In genomic region chr14:90804292-90804671, GRCh38 we compare ENCODE assay signal across 22 cellular contexts. TPM values are rescaled to one million over a fixed set of nuclear protein-coding genes. Genes with fewer than 3 reads are reported as not detected.
A peak's percentile ranks its signal among the peaks of the same experiment; 100 is the strongest.
DNase-seq lines count a peak whose midpoint lies in the region; ATAC-seq, FAIRE-seq and TF ChIP-seq lines count a peak whose summit lies in the region.
"Had no signal": no experiment of that assay in that cellular context is flagged by ENCODE, and none has a peak within 500 bp of the region (broad histone marks: within the 10 kb centered on the region; RNA-seq: fewer than 3 reads in every experiment).

No MANE protein-coding gene starts in this region.

- TF ChIP-seq EP300 in HepG2 (IDR thresholded peaks at IDR 0.05; ENCODE audit: low read depth in 2 of 2, low read length in 2 of 2) (no peak), HepG2 (CRISPR knock-in tag; IDR thresholded peaks at IDR 0.05; ENCODE audit: borderline replicate concordance) (no peak)

- H3K4me3 Mint-ChIP-seq in endothelial cell (ENCODE audit: unreplicated experiment), result no peak overlapping the region
- H3K4me3 Mint-ChIP-seq in activated naive CD4-positive, alpha-beta T cell treated with anti-CD3 and anti-CD28 coated beads for 36 hours, result no peak overlapping the region
- H3K4me3 Mint-ChIP-seq: activated T-helper 17 cell treated with anti-CD3 and anti-CD28 coated beads, Interleukin-2, amount 50 U/mL, for 72 hours; immature natural killer cell had no signal

- TF ChIP-seq RAD21 in liver (IDR thresholded peaks at IDR 0.05) (no peak), HepG2 (CRISPR knock-in tag; IDR thresholded peaks at IDR 0.05) (no peak)

- H3K36me3 Mint-ChIP-seq in endothelial cell (ENCODE audit: low read depth, unreplicated experiment), result peaks cover 11% of the 10 kb centered on the region
- no peaks in the 10 kb centered on the region for H3K36me3 Mint-ChIP-seq in activated naive CD4-positive, alpha-beta T cell treated with anti-CD3 and anti-CD28 coated beads for 36 hours (ENCODE audit: low read depth)
- H3K36me3 Mint-ChIP-seq: CD14-positive monocyte, immature natural killer cell had no signal

- POLR2A ChIA-PET in HepG2 (lab: Yijun Ruan, JAX), result no interaction called here

- no peak for ATAC-seq in HepG2
- no peak for ATAC-seq in GM18868 (IDR thresholded peaks at IDR 0.05; ENCODE audit: unreplicated experiment)
- ATAC-seq: activated T-helper 17 cell treated with anti-CD3 and anti-CD28 coated beads, Interleukin-2, amount 50 U/mL, for 72 hours had no signal

- H2AFZ ChIP-seq in HepG2 (ENCODE audit: low read length) (no peak overlapping the region), neuronal stem cell (ENCODE audit: low read length) (no peak overlapping the region)
- H2AFZ ChIP-seq: GM23248, PC-9 had no signal

- DNase-seq in HepG2 (ENCODE audit: low spot score) (no peak), endothelial cell (ENCODE audit: low spot score) (no peak), neuronal stem cell (ENCODE audit: low spot score) (no peak), vagina (ENCODE audit: extremely low spot score in 2 of 2) (no peak), HuH-7.5 (ENCODE audit: low spot score) (no peak)
- DNase-seq in activated naive CD4-positive, alpha-beta T cell treated with anti-CD3 and anti-CD28 coated beads for 36 hours, result no peak
- DNase-seq: activated CD4-positive, alpha-beta T cell treated with anti-CD3 and anti-CD28 coated beads, Interleukin-2, amount 50 U/mL, for 1 hour; body of pancreas; GM23248; immature natural killer cell; left lung; NCI-H2081 treated with DMSO at 0.1 percent for 48 hours; nucleus accumbens; retina; SIG-M5; T-helper 1 cell had no signal

- peak overlapping the region; percentile 53 for H2BK5ac ChIP-seq in neuronal stem cell (ENCODE audit: low read length)

- CTCF ChIA-PET in HepG2 (lab: Yijun Ruan, JAX; ENCODE audit: low intra/inter-chr PET ratio, low total read pairs), result no interaction called here
- CTCF ChIA-PET in activated naive CD4-positive, alpha-beta T cell treated with anti-CD3 and anti-CD28 coated beads for 36 hours (lab: Charles Lee), result no interaction called here

- BruUV-seq in HepG2 (replicated peaks; lab: Mats Ljungman, UMichigan), result no TSS peak

- H4K20me1 ChIP-seq in HepG2 (ENCODE audit: insufficient read depth, low read length), result no peaks in the 10 kb centered on the region

- H3K27ac Mint-ChIP-seq in endothelial cell (ENCODE audit: unreplicated experiment), result peak overlapping the region; percentile 96
- no peak overlapping the region for H3K27ac Mint-ChIP-seq in activated naive CD4-positive, alpha-beta T cell treated with anti-CD3 and anti-CD28 coated beads for 36 hours
- H3K27ac Mint-ChIP-seq: activated T-helper 17 cell treated with anti-CD3 and anti-CD28 coated beads, Interleukin-2, amount 50 U/mL, for 72 hours; immature natural killer cell had no signal

- no peak overlapping the region for H2BK15ac ChIP-seq in neuronal stem cell (ENCODE audit: low read length)

- H3K4me1 ChIP-seq in liver (ENCODE audit: control insufficient read depth in 4 of 4, insufficient read depth in 4 of 4, low read length in 3 of 4) (peaks cover 16 to 27% (median 21%) of the 10 kb centered on the region in 4 donors), HepG2 (ENCODE audit: insufficient read depth, low read length) (no peaks in the 10 kb centered on the region), neuronal stem cell (ENCODE audit: control insufficient read depth in 2 of 2, insufficient read depth in 1 of 2, low read depth in 1 of 2, low read length in 2 of 2) (peaks cover 0 to 4% of the 10 kb centered on the region in 2 donors), vagina (peaks cover 32% of the 10 kb centered on the region)

- H4K91ac ChIP-seq in neuronal stem cell (ENCODE audit: low read depth, low read length, poor library complexity), result no peak overlapping the region

- H3K9ac ChIP-seq in liver (ENCODE audit: low read depth in 1 of 2, low read length in 2 of 2), result no peak overlapping the region
- H3K9ac ChIP-seq in HepG2 (ENCODE audit: insufficient read depth, low read depth, low read length), result no peak overlapping the region
- H3K9ac ChIP-seq in neuronal stem cell (ENCODE audit: low read depth, low read length, poor library complexity), result no peak overlapping the region
- H3K9ac ChIP-seq: GM23248 had no signal

- H2BK120ac ChIP-seq in neuronal stem cell (ENCODE audit: low read depth, low read length), result peak overlapping the region; percentile 81

- H3K27ac ChIP-seq in liver (ENCODE audit: low read depth in 1 of 2, low read length in 2 of 2) (peak overlapping the region; percentile 1 to 16), HepG2 (ENCODE audit: extremely low read length, insufficient read depth, low read length) (no peak overlapping the region), neuronal stem cell (replicated peaks; ENCODE audit: low read length) (peak overlapping the region; percentile 17), vagina (peak overlapping the region; percentile 27)
- H3K27ac ChIP-seq: body of pancreas, GM23248, PC-9 had no signal

- peaks cover 26% of the 10 kb centered on the region for H3K27me3 Mint-ChIP-seq in endothelial cell (ENCODE audit: unreplicated experiment)
- H3K27me3 Mint-ChIP-seq in activated naive CD4-positive, alpha-beta T cell treated with anti-CD3 and anti-CD28 coated beads for 36 hours (ENCODE audit: low read depth), result no peaks in the 10 kb centered on the region
- H3K27me3 Mint-ChIP-seq: activated T-helper 17 cell treated with anti-CD3 and anti-CD28 coated beads, Interleukin-2, amount 50 U/mL, for 72 hours had no signal

- H3K79me1 ChIP-seq in neuronal stem cell (ENCODE audit: low read depth, low read length), result peaks cover 3% of the 10 kb centered on the region

- TF ChIP-seq CTCF in liver (IDR thresholded peaks at IDR 0.05; ENCODE audit: low read depth, low read length, missing input control), result no peak
- no peak for TF ChIP-seq CTCF in HepG2 (CRISPR knock-in tag; IDR thresholded peaks at IDR 0.05)
- TF ChIP-seq CTCF in endothelial cell (IDR thresholded peaks at IDR 0.05; ENCODE audit: unreplicated experiment), result no peak
- TF ChIP-seq CTCF in vagina (IDR thresholded peaks at IDR 0.05), result no peak

- no peak overlapping the region for H3K4ac ChIP-seq in neuronal stem cell (ENCODE audit: low read length)

- intact Hi-C loops in HepG2 (cut with micrococcal nuclease; ENCODE audit: unreplicated experiment), result no loop called here
- intact Hi-C loops in vagina (cut with DNase I), result no loop called here
- intact Hi-C loops in activated naive CD4-positive, alpha-beta T cell treated with anti-CD3 and anti-CD28 coated beads for 36 hours (cut with micrococcal nuclease), result no loop called here

- H3K4me3 ChIP-seq in liver (ENCODE audit: low read depth in 1 of 3, low read length in 3 of 3) (no peak overlapping the region), HepG2 (replicated peaks in 1 of 3; ENCODE audit: insufficient read depth in 1 of 3, low read depth in 2 of 3, low read length in 3 of 3) (no peak overlapping the region), neuronal stem cell (ENCODE audit: low read length in 2 of 2) (no peak overlapping the region), vagina (no peak overlapping the region)
- H3K4me3 ChIP-seq: body of pancreas, GM23248, left lung, PC-9 had no signal

- H3K4me2 ChIP-seq in HepG2 (ENCODE audit: low read depth, low read length) (no peak overlapping the region), neuronal stem cell (ENCODE audit: insufficient read depth, low read length, poor library complexity, severe bottlenecking) (no peak overlapping the region)
- H3K4me2 ChIP-seq: PC-9 had no signal

- no peaks in the 10 kb centered on the region for H3K79me2 ChIP-seq in HepG2 (ENCODE audit: insufficient read depth, low read length)

- peak overlapping the region; percentile 24 for H3K18ac ChIP-seq in neuronal stem cell (ENCODE audit: low read length)

- H3K4me1 Mint-ChIP-seq in endothelial cell (ENCODE audit: unreplicated experiment), result peaks cover 44% of the 10 kb centered on the region
- peaks cover 5% of the 10 kb centered on the region for H3K4me1 Mint-ChIP-seq in activated naive CD4-positive, alpha-beta T cell treated with anti-CD3 and anti-CD28 coated beads for 36 hours (ENCODE audit: low read depth)

- H3K27me3 ChIP-seq in liver (ENCODE audit: control insufficient read depth in 4 of 4, insufficient read depth in 4 of 4, low read length in 3 of 4) (no peaks in the 10 kb centered on the region), HepG2 (ENCODE audit: control insufficient read depth in 1 of 2, insufficient read depth in 2 of 2, low read length in 2 of 2) (no peaks in the 10 kb centered on the region; a peak in 1 of 5 replicates), neuronal stem cell (ENCODE audit: control insufficient read depth in 3 of 3, insufficient read depth in 3 of 3, low read depth in 1 of 3, low read length in 3 of 3) (no peaks in the 10 kb centered on the region), vagina (no peaks in the 10 kb centered on the region)
- H3K27me3 ChIP-seq: body of pancreas, left lung had no signal

- no peaks in the 10 kb centered on the region for H3K9me3 ChIP-seq in liver (ENCODE audit: control insufficient read depth in 4 of 4, low read length in 3 of 4)
- no peaks in the 10 kb centered on the region for H3K9me3 ChIP-seq in HepG2 (ENCODE audit: low read length)
- H3K9me3 ChIP-seq in neuronal stem cell (replicated peaks in 1 of 2; ENCODE audit: control insufficient read depth in 2 of 2, insufficient read depth in 1 of 2, low read depth in 1 of 2, low read length in 2 of 2), result no peaks in the 10 kb centered on the region
- no peaks in the 10 kb centered on the region for H3K9me3 ChIP-seq in vagina
- H3K9me3 ChIP-seq: body of pancreas, left lung had no signal

- 90% methylated on average over 9 of the region's 9 CpGs for WGBS in liver
- WGBS in HepG2 (ENCODE audit: low lambda C conversion rate), result 59% methylated on average over 5 of the region's 9 CpGs
- no CpG with 5 or more reads among the region's 9 CpGs for WGBS in neuronal stem cell (ENCODE audit: extremely low coverage in 2 of 2, insufficient read length in 2 of 2, insufficient replicate concordance in 1 of 2), 2 donors

- H2BK12ac ChIP-seq in neuronal stem cell (ENCODE audit: low read length), result no peak overlapping the region

- peak overlapping the region; percentile 75 for H2AK5ac ChIP-seq in neuronal stem cell (ENCODE audit: low read depth, low read length)

- TF ChIP-seq POLR2A in HepG2 (IDR thresholded peaks at IDR 0.05; ENCODE audit: insufficient read depth in 1 of 2, low read depth in 2 of 2, low read length in 2 of 2) (no peak), vagina (IDR thresholded peaks at IDR 0.05) (no peak)

- H3K9me3 Mint-ChIP-seq in endothelial cell (ENCODE audit: unreplicated experiment), result no peaks in the 10 kb centered on the region
- no peaks in the 10 kb centered on the region for H3K9me3 Mint-ChIP-seq in activated naive CD4-positive, alpha-beta T cell treated with anti-CD3 and anti-CD28 coated beads for 36 hours
- H3K9me3 Mint-ChIP-seq: activated T-helper 17 cell treated with anti-CD3 and anti-CD28 coated beads, Interleukin-2, amount 50 U/mL, for 72 hours; immature natural killer cell had no signal

- H3K23ac ChIP-seq in neuronal stem cell (ENCODE audit: low read depth, low read length, poor library complexity), result no peak overlapping the region

- in situ Hi-C loops in HepG2 (cut with HindIII; ENCODE audit: extremely low pct_ligation_motif_present, low pct_unique_long_range_greater_than_20kb), result no loop called here

- peak overlapping the region; percentile 94 for H3K14ac ChIP-seq in neuronal stem cell (ENCODE audit: low read length)

- H3K36me3 ChIP-seq in liver (ENCODE audit: control insufficient read depth in 4 of 4, insufficient read depth in 3 of 4, low read depth in 1 of 4, low read length in 3 of 4), result no peaks in the 10 kb centered on the region
- no peaks in the 10 kb centered on the region for H3K36me3 ChIP-seq in HepG2 (replicated peaks in 1 of 2; ENCODE audit: control insufficient read depth in 1 of 2, insufficient read depth in 2 of 2, low read length in 2 of 2)
- no peaks in the 10 kb centered on the region for H3K36me3 ChIP-seq in neuronal stem cell (replicated peaks in 1 of 2; ENCODE audit: control insufficient read depth in 2 of 2, insufficient read depth in 2 of 2, low read length in 2 of 2)
- no peaks in the 10 kb centered on the region for H3K36me3 ChIP-seq in vagina
- H3K36me3 ChIP-seq: left lung had no signal

- FAIRE-seq in HepG2 (lab: Jason Lieb, UNC), result no peak
- FAIRE-seq: colon had no signal

- no peak overlapping the region for H4K8ac ChIP-seq in neuronal stem cell (ENCODE audit: low read depth, low read length)

RNA-seq across cellular contexts. Expression of gene TTC7B, which starts 11.9 kb away (rescaled TPM):
- total RNA-seq in liver (10 to 100 TPM in 1 of 2 donors, 1 to 10 TPM in 1; 9.1 to 31.0 TPM), HepG2 (2016; rRNA removed; fragmentation: Illumina TruSeq; extraction: Trizol) (1.3 and 2.4 TPM in 2 replicates), endothelial cell (ENCODE audit: unreplicated experiment) (93.5 TPM), vagina (56.0 TPM)
- polyA plus RNA-seq in liver (10 to 100 TPM in 1 of 2 donors, 1 to 10 TPM in 1; 9.5 to 15.4 TPM), HepG2 (2011; rRNA removed) (3.2 and 4.5 TPM in 2 replicates)
- 2.6 and 3.2 TPM in 2 replicates for total RNA-seq in HepG2 (2016; cell fraction: cytosol; rRNA removed; fragmentation: Illumina TruSeq; extraction: Trizol; ENCODE audit: low read depth)
- total RNA-seq in HepG2 (2016; cell fraction: insoluble cytoplasmic fraction; rRNA removed; fragmentation: Illumina TruSeq; extraction: Trizol), result 2.0 TPM in 2 replicates
- total RNA-seq in HepG2 (2016; cell fraction: membrane; rRNA removed; fragmentation: Illumina TruSeq; extraction: Trizol), result 7.9 and 8.4 TPM in 2 replicates
- 1.1 and 2.2 TPM in 2 replicates for total RNA-seq in HepG2 (2016; cell fraction: nucleus; rRNA removed; fragmentation: Illumina TruSeq; extraction: Trizol)
- polyA plus RNA-seq in HepG2 (2011; cell fraction: cytosol; rRNA removed), result 2.5 and 3.9 TPM in 2 replicates
- 2.6 and 2.8 TPM in 2 replicates for polyA plus RNA-seq in HepG2 (2011; cell fraction: nucleus; rRNA removed)
- 3.0 and 5.4 TPM in 2 replicates for polyA plus RNA-seq in HepG2 (2012)
- 4.6 and 7.5 TPM in 2 replicates for polyA plus RNA-seq in HepG2 (2016; cell fraction: cytosol; fragmentation: Illumina TruSeq; extraction: Trizol; ENCODE audit: low read depth)
- 3.9 and 4.3 TPM in 2 replicates for polyA plus RNA-seq in HepG2 (2016; cell fraction: insoluble cytoplasmic fraction; fragmentation: Illumina TruSeq; extraction: Trizol; ENCODE audit: low read depth)
- 8.4 and 12.0 TPM in 2 replicates for polyA plus RNA-seq in HepG2 (2016; cell fraction: membrane; fragmentation: Illumina TruSeq; extraction: Trizol; ENCODE audit: low read depth)
- polyA plus RNA-seq in HepG2 (2016; cell fraction: nucleus; fragmentation: Illumina TruSeq; extraction: Trizol; ENCODE audit: insufficient read depth, low read depth), result 3.6 and 5.4 TPM in 2 replicates
- polyA minus RNA-seq in HepG2 (2011; rRNA and poly(A)+ RNA removed; ENCODE audit: low replicate concordance), result 6.2 and 22.2 TPM in 2 replicates
- 4.2 and 9.8 TPM in 2 replicates for polyA minus RNA-seq in HepG2 (2011; cell fraction: cytosol; rRNA and poly(A)+ RNA removed)
- 1.8 and 3.2 TPM in 2 replicates for polyA minus RNA-seq in HepG2 (2011; cell fraction: nucleus; rRNA and poly(A)+ RNA removed)
- 27.7 TPM for polyA plus RNA-seq in neuronal stem cell (2013, experiment 1 of 2)
- polyA plus RNA-seq in neuronal stem cell (2013, experiment 2 of 2), result 26.3 TPM
- 1 to 10 TPM; 5.6 to 6.5 TPM for total RNA-seq in activated naive CD4-positive, alpha-beta T cell treated with anti-CD3 and anti-CD28 coated beads for 36 hours
